ENCODE assay signal across 8 cellular contexts in the genomic region with DNA sequence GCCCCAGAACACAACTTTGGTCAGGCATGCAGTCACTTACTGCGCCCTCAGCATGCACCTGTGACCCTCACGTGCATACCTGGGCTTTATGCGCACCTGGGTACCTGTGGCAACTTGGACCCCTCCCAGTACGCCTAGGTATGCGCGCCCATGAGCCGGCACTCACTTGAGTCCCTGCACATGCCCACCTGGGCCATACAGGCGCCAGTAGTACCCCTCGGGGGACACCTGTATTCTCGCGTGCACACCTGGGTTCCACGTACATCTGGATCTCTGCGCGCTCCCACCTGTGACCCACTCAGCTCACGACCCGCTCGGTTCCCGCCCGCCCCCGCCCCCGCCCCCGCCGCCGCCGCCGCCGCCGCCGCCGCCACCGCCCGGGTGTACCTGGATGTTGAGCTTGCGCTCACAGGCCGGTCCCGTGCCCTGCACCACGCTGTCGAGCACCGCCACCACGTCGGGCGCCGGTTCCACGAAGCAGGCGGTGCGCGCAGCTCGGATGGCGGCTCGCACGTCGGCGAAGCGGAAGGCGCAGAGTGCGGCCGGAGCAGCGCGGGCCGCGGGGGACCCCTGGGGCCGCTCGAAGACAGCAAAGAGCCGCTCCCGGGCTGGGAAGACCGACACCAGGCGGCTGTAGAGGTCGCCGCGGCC. TPM values are rescaled to one million over a fixed set of nuclear protein-coding genes. Genes with fewer than 3 reads are reported as not detected.
DNase-seq lines count a peak whose midpoint lies in the region; ATAC-seq and TF ChIP-seq lines count a peak whose summit lies in the region.

No MANE protein-coding gene starts in this region.

- peak overlapping the region; percentile 92 for H3K9ac ChIP-seq in HUES6 (ENCODE audit: low read length)

- H3K27me3 ChIP-seq in AG04450 (ENCODE audit: control insufficient read depth, insufficient read depth, low read length) (no peaks in the 10 kb centered on the region), HUES6 (ENCODE audit: control insufficient read depth, insufficient read depth, low read length) (peaks cover 19% of the 10 kb centered on the region), ectodermal cell (ENCODE audit: control insufficient read depth, insufficient read depth, low read length, poor library complexity, severe bottlenecking) (peaks cover 44% of the 10 kb centered on the region)
- peaks cover 0 to 6% of the 10 kb centered on the region in 2 donors for H3K27me3 ChIP-seq in naive thymus-derived CD4-positive, alpha-beta T cell (ENCODE audit: control insufficient read depth in 2 of 2, insufficient read depth in 2 of 2, low read length in 2 of 2)

- peak overlapping the region in 3 of 9 donors; percentile 59 to 86 (median 67) for H3K27ac Mint-ChIP-seq in naive thymus-derived CD4-positive, alpha-beta T cell

- peaks cover 11 to 25% (median 14%) of the 10 kb centered on the region in 7 donors for H3K4me1 Mint-ChIP-seq in naive thymus-derived CD4-positive, alpha-beta T cell

- peak; percentile 12 for ATAC-seq in naive thymus-derived CD4-positive, alpha-beta T cell
- no peak for ATAC-seq in GM21529 (IDR thresholded peaks at IDR 0.05; ENCODE audit: unreplicated experiment)

- POLR2A ChIA-PET in AG04450 (lab: Yijun Ruan, JAX) = interaction anchor here (1.0 to 1.8 kb wide), 4 partner anchors 9 to 216 kb away, joined by 3 to 18 read pairs (median 4); no protein-coding TSS in a partner anchor
- POLR2A ChIA-PET in naive thymus-derived CD4-positive, alpha-beta T cell (lab: Charles Lee) = interaction anchor here (0.7 to 1.4 kb wide), 5 partner anchors 11 to 28 kb away, joined by 3 to 5 read pairs (median 4); no protein-coding TSS in a partner anchor

- H3K4me3 ChIP-seq in AG04450 (ENCODE audit: low read depth, low read length) (peak overlapping the region; percentile 66), HUES6 (ENCODE audit: low read depth, low read length) (peak overlapping the region; percentile 83), ectodermal cell (ENCODE audit: insufficient read depth, low read depth, low read length) (peak overlapping the region; percentile 37)
- H3K4me3 ChIP-seq in naive thymus-derived CD4-positive, alpha-beta T cell (ENCODE audit: low read length) = peak overlapping the region; percentile 53

- H3K9me3 ChIP-seq in AG04450 (ENCODE audit: control insufficient read depth, insufficient read depth, low read length) = no peaks in the 10 kb centered on the region
- no peaks in the 10 kb centered on the region for H3K9me3 ChIP-seq in HUES6 (ENCODE audit: control insufficient read depth, insufficient read depth, low read depth, low read length)
- H3K9me3 ChIP-seq in ectodermal cell (ENCODE audit: control insufficient read depth, low read length) = no peaks in the 10 kb centered on the region
- H3K9me3 ChIP-seq in naive thymus-derived CD4-positive, alpha-beta T cell (ENCODE audit: control insufficient read depth in 2 of 3, low read length in 3 of 3) = no peaks in the 10 kb centered on the region

- intact Hi-C loops in naive thymus-derived CD4-positive, alpha-beta T cell (cut with micrococcal nuclease) = loop anchor here (1.0 to 10.0 kb wide), 3 partner anchors 110 to 507 kb away; a partner anchor contains a TSS

- H3K36me3 Mint-ChIP-seq in naive thymus-derived CD4-positive, alpha-beta T cell = peaks cover 0 to 4% (median 0%) of the 10 kb centered on the region in 5 donors

- H3K27ac ChIP-seq in AG04450 (ENCODE audit: low read depth, low read length) (no peak overlapping the region), HUES6 (ENCODE audit: low read depth, low read length) (no peak overlapping the region), ectodermal cell (ENCODE audit: insufficient read depth, low read depth, low read length, poor library complexity, severe bottlenecking) (no peak overlapping the region)
- no peak overlapping the region for H3K27ac ChIP-seq in naive thymus-derived CD4-positive, alpha-beta T cell (ENCODE audit: low read depth, low read length)

- CTCF ChIA-PET in AG04450 (lab: Charles Lee) = interaction anchor here (0.5 to 1.3 kb wide), 3 partner anchors 9 to 264 kb away, joined by 3 to 5 read pairs (median 4); no protein-coding TSS in a partner anchor
- CTCF ChIA-PET in naive thymus-derived CD4-positive, alpha-beta T cell (lab: Charles Lee) = no interaction called here

- DNase-seq in AG04450 (ENCODE audit: low read depth, low spot score) (no peak), 8988T (no peak), DMS 273 (lab: John Stamatoyannopoulos, UW; ENCODE audit: unreplicated experiment) (no peak)
- no peak for DNase-seq in naive thymus-derived CD4-positive, alpha-beta T cell
- no peak for DNase-seq in stimulated activated CD4-positive, alpha-beta T cell treated with anti-CD3 and anti-CD28 coated beads, Interleukin-1b, Interleukin-23, amount 100 ng/mL, for 48 hours

- H3K9me3 Mint-ChIP-seq in naive thymus-derived CD4-positive, alpha-beta T cell = peaks cover 0 to 1% (median 0%) of the 10 kb centered on the region in 11 donors

- 4 to 5% methylated on average over 69 of the region's 69 CpGs for WGBS in ectodermal cell, 2 experiments

- no peaks in the 10 kb centered on the region for H3K36me3 ChIP-seq in HUES6 (ENCODE audit: control insufficient read depth, insufficient read depth, low read length)
- no peaks in the 10 kb centered on the region for H3K36me3 ChIP-seq in ectodermal cell (ENCODE audit: control insufficient read depth, insufficient read depth, low read length)
- H3K36me3 ChIP-seq in naive thymus-derived CD4-positive, alpha-beta T cell (ENCODE audit: control insufficient read depth in 2 of 3, insufficient read depth in 3 of 3, low read length in 3 of 3) = no peaks in the 10 kb centered on the region

- H3K4me3 Mint-ChIP-seq in naive thymus-derived CD4-positive, alpha-beta T cell = peak overlapping the region; percentile 17 to 98 (median 80)

- H3K27me3 Mint-ChIP-seq in naive thymus-derived CD4-positive, alpha-beta T cell = peaks cover 8 to 69% (median 11%) of the 10 kb centered on the region in 5 donors

- H3K4me1 ChIP-seq in HUES6 (ENCODE audit: control insufficient read depth, insufficient read depth, low read length) = peaks cover 56% of the 10 kb centered on the region
- peaks cover 21% of the 10 kb centered on the region for H3K4me1 ChIP-seq in ectodermal cell (ENCODE audit: control insufficient read depth, insufficient read depth, low read length)
- peaks cover 0 to 6% of the 10 kb centered on the region in 2 donors for H3K4me1 ChIP-seq in naive thymus-derived CD4-positive, alpha-beta T cell (ENCODE audit: control insufficient read depth in 2 of 2, insufficient read depth in 2 of 2, low read length in 2 of 2)

- TF ChIP-seq CTCF in AG04450 (IDR thresholded peaks at IDR 0.05; ENCODE audit: low read depth, low read length) = no peak

RNA-seq across cellular contexts. Expression of a gene that starts 1.4 kb away (rescaled TPM):
- 37.1 and 47.7 TPM in 2 replicates for polyA plus RNA-seq in AG04450 (2011; rRNA removed)
- 40.1 and 54.9 TPM in 2 replicates for polyA minus RNA-seq in AG04450 (2011; rRNA and poly(A)+ RNA removed)
- polyA plus RNA-seq in ectodermal cell (2013, experiment 1 of 4) = 24.0 TPM
- polyA plus RNA-seq in ectodermal cell (2013, experiment 2 of 4) = 29.5 TPM
- 24.5 TPM for polyA plus RNA-seq in ectodermal cell (2013, experiment 3 of 4)
- polyA plus RNA-seq in ectodermal cell (2013, experiment 4 of 4) = 31.2 TPM
- 10 to 100 TPM in 2 of 5 experiments, 1 to 10 TPM in 3; 1.9 to 82.5 (median 7.5) TPM for total RNA-seq in naive thymus-derived CD4-positive, alpha-beta T cell
- under 1 TPM in 1 of 2 donors, not detected in 1; 0.38 TPM for polyA plus RNA-seq in naive thymus-derived CD4-positive, alpha-beta T cell

Comparison
In these comparisons a context has a peak if more than half of its experiments do, and no peak if none do; other contexts are left out.
1. RNA of a gene that starts 1.4 kb away (polyA plus RNA-seq): 37.1 to 47.7 TPM in AG04450; 0.38 TPM in naive thymus-derived CD4-positive, alpha-beta T cell; every median in the first group is over 10 times any median in the second.
2. Peak in every context shown above with its lines, with median percentiles within 50 percentile points of each other: H3K4me3 ChIP-seq.